Comparison of ENCODE assay signal across 8 cellular contexts in the genomic region with DNA sequence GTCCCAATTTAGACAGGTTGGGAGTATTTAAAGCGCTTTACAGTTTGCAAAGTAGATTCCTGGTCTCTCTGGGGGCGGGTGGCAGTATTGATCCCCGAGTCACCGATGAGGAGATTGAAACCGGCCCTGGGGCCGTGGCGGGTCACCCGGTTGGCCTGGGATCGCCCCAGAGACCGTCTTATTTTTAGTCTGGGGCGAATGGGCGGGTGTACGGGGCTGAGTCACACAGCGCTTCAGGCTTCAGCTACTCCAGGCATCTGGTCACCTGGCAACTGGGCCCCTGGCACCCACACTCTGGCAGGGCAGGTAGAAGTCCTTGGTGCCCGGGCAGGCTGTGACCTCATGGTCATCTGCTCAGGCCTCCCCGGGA. TPM values are rescaled to one million over a fixed set of nuclear protein-coding genes. Genes with fewer than 3 reads are reported as not detected.
DNase-seq lines count a peak whose midpoint lies in the region; ATAC-seq, FAIRE-seq and TF ChIP-seq lines count a peak whose summit lies in the region.

No MANE protein-coding gene starts in this region.

- peaks cover 15% of the 10 kb centered on the region; the same call in 1 of the 2 replicates for H3K79me2 ChIP-seq in OCI-LY7 (ENCODE audit: insufficient read depth, low read depth, low read length)

- DNase-seq in BE2C (no peak), OCI-LY7 (ENCODE audit: low spot score) (peak; percentile 19), body of pancreas (peak; percentile 86 to 96 (median 92)), small intestine (peak; percentile 71), superior temporal gyrus (ENCODE audit: extremely low spot score) (no peak)

- H3K9me3 ChIP-seq in BE2C (no peaks in the 10 kb centered on the region), OCI-LY7 (ENCODE audit: low read length) (no peaks in the 10 kb centered on the region), body of pancreas (no peaks in the 10 kb centered on the region), iPS-18a (ENCODE audit: control insufficient read depth, low read depth, low read length) (no peaks in the 10 kb centered on the region), small intestine (ENCODE audit: control insufficient read depth, low read depth) (no peaks in the 10 kb centered on the region)

- CTCF ChIA-PET in OCI-LY7 (lab: Charles Lee; ENCODE audit: unreplicated experiment), result interaction anchor here (1.0 kb wide), 1 partner anchor 8 kb away, joined by 3 read pairs; no protein-coding TSS in a partner anchor

- H3K4me3 ChIP-seq in BE2C (ENCODE audit: low read depth, low read length), result peak overlapping the region; percentile 68
- peak overlapping the region; percentile 80 for H3K4me3 ChIP-seq in OCI-LY7 (ENCODE audit: low read depth, low read length, poor library complexity, severe bottlenecking)
- H3K4me3 ChIP-seq in body of pancreas, result peak overlapping the region; percentile 44 to 57
- peak overlapping the region; percentile 74 for H3K4me3 ChIP-seq in iPS-18a (ENCODE audit: low read length)
- H3K4me3 ChIP-seq in small intestine (ENCODE audit: low read depth in 1 of 2, low read length in 2 of 2), result peak overlapping the region; percentile 75 to 86

- no TSS peak for BruUV-seq in OCI-LY7 (replicated peaks; lab: Mats Ljungman, UMichigan)

- TF ChIP-seq POLR2A in body of pancreas (IDR thresholded peaks at IDR 0.05), result peak in 2 of 3 donors; percentile 12 to 17

- WGBS in body of pancreas, 2 donors, result 0 to 4% methylated on average over 13 to 16 of the region's 16 CpGs
- 1 to 4% (median 2%) methylated on average over 16 of the region's 16 CpGs for WGBS in small intestine, 3 donors

- H3K27ac ChIP-seq in OCI-LY7 (ENCODE audit: low read depth, low read length, poor library complexity, severe bottlenecking), result peak overlapping the region; percentile 49
- H3K27ac ChIP-seq in body of pancreas, result peak overlapping the region; percentile 91 to 98 (median 94)
- peak overlapping the region; percentile 29 for H3K27ac ChIP-seq in iPS-18a (ENCODE audit: low read length)
- H3K27ac ChIP-seq in small intestine (ENCODE audit: low read depth in 1 of 2, low read length in 1 of 2), result peak overlapping the region; percentile 76 to 94

- peak overlapping the region; percentile 82 for H2AFZ ChIP-seq in OCI-LY7 (ENCODE audit: low read length)

- H4K20me1 ChIP-seq in OCI-LY7 (ENCODE audit: insufficient read depth, low read length), result no peaks in the 10 kb centered on the region

- ATAC-seq in GM19397 (IDR thresholded peaks at IDR 0.05; ENCODE audit: unreplicated experiment) (peak; percentile 1), body of pancreas (peak; percentile 60)
- no peak for ATAC-seq in activated CD4-positive, CD25-positive, alpha-beta regulatory T cell treated with anti-CD3 and anti-CD28 coated beads, Interleukin-2, amount 50 U/mL, for 24 hours

- no peak for TF ChIP-seq CTCF in BE2C (IDR thresholded peaks at IDR 0.05; ENCODE audit: low read depth, low read length)
- no peak for TF ChIP-seq CTCF in OCI-LY7 (conservative IDR thresholded peaks at IDR 0.05; ENCODE audit: low read length)
- no peak for TF ChIP-seq CTCF in body of pancreas (IDR thresholded peaks at IDR 0.05)

- H3K9ac ChIP-seq in iPS-18a (ENCODE audit: low read length), result peak overlapping the region; percentile 67

- H3K4me1 ChIP-seq in BE2C (no peaks in the 10 kb centered on the region; the same call in 1 of the 2 replicates), OCI-LY7 (ENCODE audit: insufficient read depth, low read length, poor library complexity, severe bottlenecking) (peaks cover 33% of the 10 kb centered on the region), body of pancreas (peaks cover 48% of the 10 kb centered on the region), iPS-18a (ENCODE audit: control insufficient read depth, low read depth, low read length) (peaks cover 13% of the 10 kb centered on the region), small intestine (ENCODE audit: control insufficient read depth in 2 of 2, insufficient read depth in 1 of 2, low read depth in 1 of 2, low read length in 1 of 2) (peaks cover 7 to 15% of the 10 kb centered on the region in 2 donors)

- POLR2A ChIA-PET in OCI-LY7 (lab: Charles Lee), result interaction anchor here (0.6 kb wide), 1 partner anchor 30 kb away, joined by 3 read pairs; no protein-coding TSS in a partner anchor

- H3K36me3 ChIP-seq in BE2C (no peaks in the 10 kb centered on the region), OCI-LY7 (ENCODE audit: insufficient read depth, low read length) (peaks cover 3% of the 10 kb centered on the region; the same call in 1 of the 2 replicates), body of pancreas (replicated peaks in 1 of 2; ENCODE audit: insufficient read depth in 1 of 2, low read depth in 2 of 2) (peaks cover 10% of the 10 kb centered on the region in 2 donors), iPS-18a (ENCODE audit: control insufficient read depth, low read depth, low read length) (peaks cover 21% of the 10 kb centered on the region), small intestine (ENCODE audit: control insufficient read depth in 2 of 2, insufficient read depth in 2 of 2, low read length in 2 of 2) (peaks cover 0 to 2% of the 10 kb centered on the region in 2 donors)

- no peak for FAIRE-seq in small intestine (lab: Jason Lieb, UNC)

- H3K27me3 ChIP-seq in BE2C, result no peaks in the 10 kb centered on the region
- H3K27me3 ChIP-seq in body of pancreas, result no peaks in the 10 kb centered on the region
- no peaks in the 10 kb centered on the region for H3K27me3 ChIP-seq in iPS-18a (ENCODE audit: control insufficient read depth, insufficient read depth, low read length)
- no peaks in the 10 kb centered on the region for H3K27me3 ChIP-seq in small intestine (ENCODE audit: control insufficient read depth in 2 of 2, insufficient read depth in 2 of 2, low read length in 2 of 2)

- H3K4me2 ChIP-seq in OCI-LY7 (ENCODE audit: low read length), result peak overlapping the region; percentile 98

- intact Hi-C loops in OCI-LY7 (cut with micrococcal nuclease; ENCODE audit: unreplicated experiment) (loop anchor here (2.0 kb wide), 1 partner anchor 54 kb away; a partner anchor contains a TSS), body of pancreas (cut with DNase I) (no loop called here)

- no peaks in the 10 kb centered on the region for H3K9me2 ChIP-seq in OCI-LY7 (ENCODE audit: insufficient read depth, low read length)

RNA-seq across cellular contexts. Expression of a gene that starts 0.7 kb away (rescaled TPM):
- polyA plus RNA-seq in BE2C (2012; ENCODE audit: insufficient read depth, insufficient read length, low read depth), result 6.6 TPM
- 7.6 and 7.9 TPM in 2 replicates for total RNA-seq in OCI-LY7 (2014; rRNA removed; shearing (Covaris generic))
- 11.8 and 12.7 TPM in 2 replicates for total RNA-seq in OCI-LY7 (2022)
- total RNA-seq in body of pancreas, result 10 to 100 TPM; 16.2 to 21.8 TPM
- 1 to 10 TPM; 4.9 to 8.4 (median 5.7) TPM for polyA plus RNA-seq in small intestine

RNA-seq across cellular contexts. Expression of a gene that starts 2.6 kb away (rescaled TPM):
- 98.2 TPM for polyA plus RNA-seq in BE2C (2012; ENCODE audit: insufficient read depth, insufficient read length, low read depth)
- total RNA-seq in OCI-LY7 (2014; rRNA removed; shearing (Covaris generic)), result 141 and 155 TPM in 2 replicates
- 219 and 235 TPM in 2 replicates for total RNA-seq in OCI-LY7 (2022)
- 100 to 1,000 TPM; 154 to 173 TPM for total RNA-seq in body of pancreas
- polyA plus RNA-seq in small intestine, result 100 to 1,000 TPM; 152 to 360 (median 266) TPM

RNA-seq across cellular contexts. Expression of a gene that starts 35.7 kb away (rescaled TPM):
- polyA plus RNA-seq in BE2C (2012; ENCODE audit: insufficient read depth, insufficient read length, low read depth), result 16.0 TPM
- 11.9 and 14.1 TPM in 2 replicates for total RNA-seq in OCI-LY7 (2014; rRNA removed; shearing (Covaris generic))
- 19.9 and 20.8 TPM in 2 replicates for total RNA-seq in OCI-LY7 (2022)
- 10 to 100 TPM in 1 of 2 donors, 1 to 10 TPM in 1; 6.6 to 11.4 TPM for total RNA-seq in body of pancreas
- polyA plus RNA-seq in small intestine, result 1 to 10 TPM; 2.5 to 9.4 (median 3.0) TPM

RNA-seq across cellular contexts. Expression of a gene that starts 53.7 kb away (rescaled TPM):
- 14.1 TPM for polyA plus RNA-seq in BE2C (2012; ENCODE audit: insufficient read depth, insufficient read length, low read depth)
- total RNA-seq in OCI-LY7 (2014; rRNA removed; shearing (Covaris generic)), result 48.3 and 48.5 TPM in 2 replicates
- total RNA-seq in OCI-LY7 (2022) (63.0 and 64.4 TPM in 2 replicates), body of pancreas (10 to 100 TPM; 13.2 to 22.3 TPM)
- polyA plus RNA-seq in small intestine, result 10 to 100 TPM in 2 of 3 donors, 1 to 10 TPM in 1; 8.1 to 17.0 (median 14.1) TPM

RNA-seq across cellular contexts. Expression of a gene that starts 54.0 kb away (rescaled TPM):
- 7.1 TPM for polyA plus RNA-seq in BE2C (2012; ENCODE audit: insufficient read depth, insufficient read length, low read depth)
- 11.1 and 11.8 TPM in 2 replicates for total RNA-seq in OCI-LY7 (2014; rRNA removed; shearing (Covaris generic))
- total RNA-seq in OCI-LY7 (2022) (16.1 and 16.3 TPM in 2 replicates), body of pancreas (1 to 10 TPM; 7.9 to 9.1 TPM)
- polyA plus RNA-seq in small intestine, result 1 to 10 TPM; 3.4 to 9.1 (median 4.1) TPM

Comparison
In these comparisons a context has a peak if more than half of its experiments do, and no peak if none do; other contexts are left out.
1. DNase-seq: peak in OCI-LY7 (single experiment), body of pancreas (4 of 4) and small intestine (single experiment); none in BE2C (single experiment) and superior temporal gyrus (single experiment).
2. ATAC-seq: peak in GM19397 (single experiment) and body of pancreas (single experiment); none in activated CD4-positive, CD25-positive, alpha-beta regulatory T cell treated with anti-CD3 and anti-CD28 coated beads, Interleukin-2, amount 50 U/mL, for 24 hours (0 of 2).
3. H3K27ac ChIP-seq: peak in every context shown above with its lines; median percentile 94 in body of pancreas; 85 in small intestine; 49 in OCI-LY7; 29 in iPS-18a.
4. Peak in every context shown above with its lines, with median percentiles within 50 percentile points of each other: H3K4me3 ChIP-seq.